25 cellular contexts compared by ENCODE assay signal in the genomic region with DNA sequence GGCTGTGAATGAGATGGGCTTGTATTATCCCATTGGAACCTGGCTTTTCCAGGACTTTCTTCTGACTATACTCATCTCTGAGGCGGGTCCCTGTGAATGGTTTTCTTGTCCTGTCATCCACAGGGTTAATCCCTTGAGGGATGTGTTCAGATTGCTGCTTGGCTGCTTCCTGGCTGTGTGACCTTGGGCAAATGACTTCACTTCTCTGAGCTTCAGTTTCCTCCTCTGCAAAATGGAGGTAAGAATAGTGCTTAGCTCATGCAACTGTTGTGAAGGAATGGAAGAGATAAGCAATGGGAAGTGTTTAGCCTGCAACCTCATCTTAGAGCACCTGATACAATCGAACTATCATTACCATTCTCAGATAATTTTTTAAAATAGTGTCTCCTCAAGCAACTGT.
"Had no signal": no experiment of that assay in that cellular context is flagged by ENCODE, and none has a peak within 500 bp of the region (broad histone marks: within the 10 kb centered on the region; RNA-seq: fewer than 3 reads in every experiment).

No MANE protein-coding gene starts in this region.

- ATAC-seq: left lung; sciatic nerve; stimulated activated effector memory CD8-positive, alpha-beta T cell treated with anti-CD3 and anti-CD28 coated beads, Interleukin-12 subunit alpha, Interleukin-12 subunit beta, amount 100 ng/mL, for 72 hours had no signal

- H2AFZ ChIP-seq: hepatocyte had no signal

- H3K36me3 Mint-ChIP-seq: naive B cell; stimulated activated effector memory CD8-positive, alpha-beta T cell treated with anti-CD3 and anti-CD28 coated beads, Interleukin-12 subunit alpha, Interleukin-12 subunit beta, amount 100 ng/mL, for 72 hours had no signal

- H3K27ac ChIP-seq: ascending aorta, brain microvascular endothelial cell, hepatocyte, left lung, SK-N-MC, testis, uterus had no signal

- H3K27me3 ChIP-seq: ascending aorta, brain microvascular endothelial cell, hepatocyte, left lung, testis, uterus had no signal

- H3K9me3 Mint-ChIP-seq: dendritic cell treated with granulocyte-macrophage colony-stimulating factor and Interleukin-4, amounts not matched to agents 40 ng/mL and 50 ng/mL, for 4 days; naive B cell; stimulated activated effector memory CD8-positive, alpha-beta T cell treated with anti-CD3 and anti-CD28 coated beads, Interleukin-12 subunit alpha, Interleukin-12 subunit beta, amount 100 ng/mL, for 72 hours had no signal

- H3K4me3 ChIP-seq: ascending aorta, hepatocyte, left lung, lung, SK-N-MC, testis, uterus had no signal

- H3K79me2 ChIP-seq: hepatocyte had no signal

- H3K4me3 Mint-ChIP-seq: dendritic cell treated with granulocyte-macrophage colony-stimulating factor and Interleukin-4, amounts not matched to agents 40 ng/mL and 50 ng/mL, for 4 days; naive B cell; neural crest cell had no signal

- H3K36me3 ChIP-seq: ascending aorta, brain microvascular endothelial cell, left lung, uterus had no signal

- H3K9me3 ChIP-seq: ascending aorta, left lung, testis, uterus had no signal

- H3K27ac Mint-ChIP-seq: dendritic cell treated with granulocyte-macrophage colony-stimulating factor and Interleukin-4, amounts not matched to agents 40 ng/mL and 50 ng/mL, for 4 days had no signal

- DNase-seq: activated CD8-positive, alpha-beta memory T cell treated with anti-CD3 and anti-CD28 coated beads, Interleukin-2, amount 50 U/mL, for 48 hours; activated gamma-delta T cell; activated T-cell treated with anti-CD3 and anti-CD28 coated beads, Interleukin-2, amount 50 U/mL, for 48 hours; brain microvascular endothelial cell; caudate nucleus; effector CD4-positive, alpha-beta T cell; foreskin melanocyte; kidney glomerular epithelial cell; left lung; naive B cell; occipital lobe; small intestine; stimulated activated CD4-positive, alpha-beta T cell treated with anti-CD3 and anti-CD28 coated beads, Interleukin-2, amount 100 ng/mL, for 24 hours; SW 1271; testis; trophoblast cell; uterus had no signal

- H3K4me2 ChIP-seq: hepatocyte had no signal

- H3K4me1 ChIP-seq: ascending aorta, left lung, testis, uterus had no signal
